15 cellular contexts compared by ENCODE assay signal in the genomic region with DNA sequence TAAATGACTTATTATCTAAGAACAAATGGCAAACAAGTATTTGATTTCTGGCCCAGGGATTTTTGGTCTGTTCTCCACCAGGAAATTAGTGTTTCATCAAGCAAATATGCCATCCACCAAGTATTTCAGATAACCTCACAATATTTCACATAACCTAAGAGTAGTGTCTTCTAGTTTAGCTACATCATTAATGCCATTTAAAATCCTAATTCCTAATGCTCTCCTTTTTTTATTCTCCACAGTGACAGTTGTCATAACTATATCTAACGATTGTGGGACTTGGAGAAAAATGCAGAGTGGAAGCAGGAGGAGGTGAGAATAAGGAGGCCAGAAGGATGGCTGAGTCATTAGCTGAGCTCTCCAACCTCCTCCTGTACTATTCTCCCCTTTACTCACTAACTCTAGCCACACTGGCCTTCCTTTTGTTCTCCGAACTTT. TPM values are rescaled to one million over a fixed set of nuclear protein-coding genes. Genes with fewer than 3 reads are reported as not detected.
DNase-seq lines count a peak whose midpoint lies in the region; ATAC-seq, FAIRE-seq and TF ChIP-seq lines count a peak whose summit lies in the region.
"Had no signal": no experiment of that assay in that cellular context is flagged by ENCODE, and none has a peak within 500 bp of the region (broad histone marks: within the 10 kb centered on the region; RNA-seq: fewer than 3 reads in every experiment).

No MANE protein-coding gene starts in this region.

- FAIRE-seq in endothelial cell of umbilical vein (lab: Jason Lieb, UNC): peak; percentile 83

- no TSS peak for BruUV-seq in endothelial cell of umbilical vein (replicated peaks; lab: Mats Ljungman, UMichigan)

- TF ChIP-seq POLR2A in endothelial cell of umbilical vein (IDR thresholded peaks at IDR 0.05; ENCODE audit: low read depth, low read length): no peak

- no peaks in the 10 kb centered on the region for H4K20me1 ChIP-seq in endothelial cell of umbilical vein (replicated peaks; ENCODE audit: control insufficient read depth, extremely low read depth, insufficient read depth, low read length)
- H4K20me1 ChIP-seq in MM.1S (ENCODE audit: insufficient read depth, low read length): no peaks in the 10 kb centered on the region

- H3K79me2 ChIP-seq in endothelial cell of umbilical vein (ENCODE audit: control insufficient read depth, insufficient read depth, low read length): no peaks in the 10 kb centered on the region
- no peaks in the 10 kb centered on the region for H3K79me2 ChIP-seq in MM.1S (ENCODE audit: low read length)

- POLR2A ChIA-PET in endothelial cell of umbilical vein (lab: Charles Lee): no interaction called here

- no peak for ATAC-seq in GM18867 (IDR thresholded peaks at IDR 0.05; ENCODE audit: unreplicated experiment)
- no peak for ATAC-seq in left lobe of liver
- ATAC-seq: activated naive CD4-positive, alpha-beta T cell treated with anti-CD3 and anti-CD28 coated beads, Interleukin-2, amount 50 U/mL, for 72 hours; heart right ventricle; left colon had no signal

- H3K36me3 Mint-ChIP-seq in progenitor cell of endocrine pancreas (ENCODE audit: insufficient read depth): no peaks in the 10 kb centered on the region

- H3K27ac Mint-ChIP-seq in progenitor cell of endocrine pancreas: peak overlapping the region; percentile 22

- H3K27ac ChIP-seq in SJSA1: peak overlapping the region; percentile 7; the same call in 1 of the 2 replicates
- peak overlapping the region; percentile 44 for H3K27ac ChIP-seq in endothelial cell of umbilical vein (ENCODE audit: insufficient read depth, low read depth, low read length)
- no peak overlapping the region for H3K27ac ChIP-seq in MM.1S (ENCODE audit: low read length)

- peak overlapping the region; percentile 48 for H2AFZ ChIP-seq in endothelial cell of umbilical vein (ENCODE audit: low read depth, low read length)
- H2AFZ ChIP-seq in MM.1S (ENCODE audit: low read length): no peak overlapping the region

- no peaks in the 10 kb centered on the region for H3K9me2 ChIP-seq in MM.1S (replicated peaks; ENCODE audit: insufficient read depth, low read length)

- peaks cover 5% of the 10 kb centered on the region for H3K27me3 Mint-ChIP-seq in progenitor cell of endocrine pancreas

- no peak for TF ChIP-seq CTCF in endothelial cell of umbilical vein (IDR thresholded peaks at IDR 0.05; ENCODE audit: extremely low read depth in 1 of 2, insufficient read depth in 1 of 2, low read depth in 1 of 2, low read length in 2 of 2)
- TF ChIP-seq CTCF in progenitor cell of endocrine pancreas (IDR thresholded peaks at IDR 0.05; ENCODE audit: unreplicated experiment): no peak
- TF ChIP-seq CTCF in MM.1S (IDR thresholded peaks at IDR 0.05; ENCODE audit: low read length): no peak

- H3K36me3 ChIP-seq in SJSA1 (no peaks in the 10 kb centered on the region), endothelial cell of umbilical vein (ENCODE audit: control insufficient read depth in 2 of 2, extremely low read depth in 1 of 2, insufficient read depth in 2 of 2, low read length in 2 of 2) (no peaks in the 10 kb centered on the region), MM.1S (replicated peaks; ENCODE audit: insufficient read depth, low read length) (no peaks in the 10 kb centered on the region)
- H3K36me3 ChIP-seq: heart right ventricle had no signal

- peak; percentile 60 for DNase-seq in GM04503 (ENCODE audit: low read depth)
- DNase-seq in SJSA1 (ENCODE audit: low read depth in 1 of 2, low spot score in 2 of 2): peak in 1 of 2 experiments; percentile 26
- peak; percentile 57 for DNase-seq in endothelial cell of umbilical vein (ENCODE audit: low read depth, low spot score)
- no peak for DNase-seq in progenitor cell of endocrine pancreas (ENCODE audit: low spot score, unreplicated experiment)
- no peak for DNase-seq in MM.1S
- DNase-seq in left lobe of liver (ENCODE audit: low spot score): no peak
- DNase-seq: heart right ventricle, left colon, NCI-H146, NCI-H510A treated with DMSO at 0.1 percent for 48 hours, T1000 had no signal

- H3K4me2 ChIP-seq in endothelial cell of umbilical vein (ENCODE audit: insufficient read depth, low read length): peak overlapping the region; percentile 53
- H3K4me2 ChIP-seq in MM.1S (ENCODE audit: low read depth, low read length): no peak overlapping the region

- no peak overlapping the region for H3K9ac ChIP-seq in endothelial cell of umbilical vein (replicated peaks; ENCODE audit: extremely low read depth, insufficient read depth, low read length)
- H3K9ac ChIP-seq in MM.1S (ENCODE audit: low read length): no peak overlapping the region

- H3K9me3 ChIP-seq in SJSA1 (replicated peaks) (0 out of 2 replicates have a peak, but pooled peaks cover 2% of the 10 kb centered on the region), endothelial cell of umbilical vein (replicated peaks; ENCODE audit: control insufficient read depth, insufficient read depth, low read length) (no peaks in the 10 kb centered on the region), MM.1S (replicated peaks; ENCODE audit: insufficient read depth, low read length) (no peaks in the 10 kb centered on the region)

- intact Hi-C loops in endothelial cell of umbilical vein (cut with micrococcal nuclease): no loop called here

- H3F3A ChIP-seq in MM.1S (ENCODE audit: insufficient read depth, low read length): peaks cover 11% of the 10 kb centered on the region

- no peak overlapping the region for H3K4me3 Mint-ChIP-seq in progenitor cell of endocrine pancreas (ENCODE audit: low read depth)
- H3K4me3 Mint-ChIP-seq: nephron had no signal

- H3K4me1 ChIP-seq in SJSA1 (replicated peaks): peaks cover 42% of the 10 kb centered on the region
- peaks cover 55% of the 10 kb centered on the region for H3K4me1 ChIP-seq in endothelial cell of umbilical vein (ENCODE audit: control insufficient read depth, extremely low read depth, insufficient read depth, low read length)
- peaks cover 25% of the 10 kb centered on the region for H3K4me1 ChIP-seq in MM.1S (ENCODE audit: low read length)

- peaks cover 11% of the 10 kb centered on the region for H3K9me3 Mint-ChIP-seq in progenitor cell of endocrine pancreas (ENCODE audit: low read depth)

- H3K4me1 Mint-ChIP-seq in progenitor cell of endocrine pancreas (ENCODE audit: low read depth): no peaks in the 10 kb centered on the region

- H3K4me3 ChIP-seq in SJSA1: no peak overlapping the region
- H3K4me3 ChIP-seq in endothelial cell of umbilical vein (replicated peaks in 1 of 3; ENCODE audit: insufficient read depth in 1 of 3, low read depth in 1 of 3, low read length in 3 of 3): no peak overlapping the region
- no peak overlapping the region for H3K4me3 ChIP-seq in MM.1S (ENCODE audit: low read length)
- H3K4me3 ChIP-seq: heart right ventricle had no signal

- dilution Hi-C loops in endothelial cell of umbilical vein (cut with MboI; ENCODE audit: extremely low pct_ligation_motif_present, low sequenced_read_pairs): no loop called here

- CTCF ChIA-PET in endothelial cell of umbilical vein (lab: Charles Lee): interaction anchor here (1.4 to 3.0 kb wide), 4 partner anchors 10 to 253 kb away, joined by 3 to 11 read pairs (median 6); no protein-coding TSS in a partner anchor

- H3K9me1 ChIP-seq in endothelial cell of umbilical vein (replicated peaks; ENCODE audit: control insufficient read depth, extremely low read depth, insufficient read depth, low read length): no peaks in the 10 kb centered on the region

- H3K27me3 ChIP-seq in SJSA1 (replicated peaks): no peaks in the 10 kb centered on the region
- no peaks in the 10 kb centered on the region for H3K27me3 ChIP-seq in endothelial cell of umbilical vein (ENCODE audit: control insufficient read depth in 2 of 2, insufficient read depth in 2 of 2, low read length in 2 of 2)
- H3K27me3 ChIP-seq in MM.1S (replicated peaks; ENCODE audit: insufficient read depth, low read length): no peaks in the 10 kb centered on the region
- H3K27me3 ChIP-seq: heart right ventricle had no signal

TF ChIP-seq in endothelial cell of umbilical vein, 7 proteins besides CTCF, POLR2A, EP300 and RAD21:
- no peak for TF ChIP-seq GATA2 (IDR thresholded peaks at IDR 0.05; ENCODE audit: insufficient read depth, insufficient read length, low read depth, low read length)
- peak; percentile 68 for TF ChIP-seq FOS (IDR thresholded peaks at IDR 0.05; ENCODE audit: borderline replicate concordance, insufficient read depth, low read length)

RNA-seq across cellular contexts. Expression of a gene that starts 58.5 kb away (rescaled TPM):
- not detected in 2 replicates for total RNA-seq in SJSA1 (2014; rRNA removed; shearing (Covaris generic))
- total RNA-seq in endothelial cell of umbilical vein: not detected in 2 replicates
- not detected in 2 replicates for polyA plus RNA-seq in endothelial cell of umbilical vein
- not detected in 2 replicates for polyA plus RNA-seq in endothelial cell of umbilical vein (2011; cell fraction: cytosol; rRNA removed)
- not detected in 2 replicates for polyA plus RNA-seq in endothelial cell of umbilical vein (2011; cell fraction: nucleus; rRNA removed)
- not detected in 2 replicates for polyA plus RNA-seq in endothelial cell of umbilical vein (2012)
- not detected in 2 replicates for polyA minus RNA-seq in endothelial cell of umbilical vein
- not detected for polyA minus RNA-seq in endothelial cell of umbilical vein (2011; cell fraction: cytosol; rRNA and poly(A)+ RNA removed)
- not detected in 2 replicates for polyA minus RNA-seq in endothelial cell of umbilical vein (2011; cell fraction: nucleus; rRNA and poly(A)+ RNA removed)
- total RNA-seq in progenitor cell of endocrine pancreas: not detected in 2 replicates
- total RNA-seq in left lobe of liver: 0.13 TPM
- total RNA-seq: skeletal muscle tissue had no signal

Comparison
In these comparisons a context has a peak if more than half of its experiments do, and no peak if none do; other contexts are left out.
1. DNase-seq: peak in GM04503 (single experiment) and endothelial cell of umbilical vein (single experiment); none in progenitor cell of endocrine pancreas (single experiment), MM.1S (single experiment) and left lobe of liver (single experiment).